ENCODE assay signal across 21 cellular contexts in genomic region chr2:239853121-239853520, GRCh38.
"Had no signal": no experiment of that assay in that cellular context is flagged by ENCODE, and none has a peak within 500 bp of the region (broad histone marks: within the 10 kb centered on the region; RNA-seq: fewer than 3 reads in every experiment).

No MANE protein-coding gene starts in this region.

- H3K27me3 ChIP-seq: breast epithelium, MG63, Peyer's patch had no signal

- H3K27ac Mint-ChIP-seq: activated naive CD4-positive, alpha-beta T cell treated with anti-CD3 and anti-CD28 coated beads, Interleukin-2, amount 50 U/mL, for 24 hours; T-helper 17 cell; WTC11 had no signal

- H3K4me1 ChIP-seq: breast epithelium, Peyer's patch had no signal

- H3K4me1 Mint-ChIP-seq: activated naive CD4-positive, alpha-beta T cell treated with anti-CD3 and anti-CD28 coated beads, Interleukin-2, amount 50 U/mL, for 24 hours; T-helper 17 cell; WTC11 had no signal

- H3K4me3 ChIP-seq: breast epithelium, MG63, Peyer's patch had no signal

- DNase-seq: activated CD4-positive, alpha-beta T cell treated with anti-CD3 and anti-CD28 coated beads for 48 hours; activated CD4-positive, alpha-beta T cell treated with anti-CD3 and anti-CD28 coated beads, Interleukin-2, amount 50 U/mL, for 48 hours; activated CD4-positive, CD25-positive, alpha-beta regulatory T cell treated with anti-CD3 and anti-CD28 coated beads, Interleukin-2, amount 50 U/mL, for 72 hours; activated CD8-positive, alpha-beta memory T cell treated with anti-CD3 and anti-CD28 coated beads, Interleukin-2, amount 50 U/mL, for 4 hours; activated T-cell treated with anti-CD3 and anti-CD28 coated beads, Interleukin-2, amount 50 U/mL, for 1 hour; aorta; MG63; MV-4-11; NCI-H1092 treated with DMSO at 0.1 percent for 48 hours; NCI-H1417 treated with DMSO at 0.1 percent for 48 hours; NCI-H1694; NCI-H2029 treated with DMSO at 0.1 percent for 48 hours; NCI-H510A treated with DMSO at 0.1 percent for 48 hours; NCI-H69; SHP77 treated with DMSO at 0.1 percent for 48 hours; T-helper 17 cell; T-helper 9 cell had no signal

- H3K9me3 ChIP-seq: Peyer's patch had no signal

- H3K4me3 Mint-ChIP-seq: activated naive CD4-positive, alpha-beta T cell treated with anti-CD3 and anti-CD28 coated beads, Interleukin-2, amount 50 U/mL, for 24 hours; T-helper 17 cell; WTC11 had no signal

- H3K27ac ChIP-seq: breast epithelium, Peyer's patch had no signal

- H3K36me3 ChIP-seq: breast epithelium, MG63, Peyer's patch had no signal
